In the genomic region with DNA sequence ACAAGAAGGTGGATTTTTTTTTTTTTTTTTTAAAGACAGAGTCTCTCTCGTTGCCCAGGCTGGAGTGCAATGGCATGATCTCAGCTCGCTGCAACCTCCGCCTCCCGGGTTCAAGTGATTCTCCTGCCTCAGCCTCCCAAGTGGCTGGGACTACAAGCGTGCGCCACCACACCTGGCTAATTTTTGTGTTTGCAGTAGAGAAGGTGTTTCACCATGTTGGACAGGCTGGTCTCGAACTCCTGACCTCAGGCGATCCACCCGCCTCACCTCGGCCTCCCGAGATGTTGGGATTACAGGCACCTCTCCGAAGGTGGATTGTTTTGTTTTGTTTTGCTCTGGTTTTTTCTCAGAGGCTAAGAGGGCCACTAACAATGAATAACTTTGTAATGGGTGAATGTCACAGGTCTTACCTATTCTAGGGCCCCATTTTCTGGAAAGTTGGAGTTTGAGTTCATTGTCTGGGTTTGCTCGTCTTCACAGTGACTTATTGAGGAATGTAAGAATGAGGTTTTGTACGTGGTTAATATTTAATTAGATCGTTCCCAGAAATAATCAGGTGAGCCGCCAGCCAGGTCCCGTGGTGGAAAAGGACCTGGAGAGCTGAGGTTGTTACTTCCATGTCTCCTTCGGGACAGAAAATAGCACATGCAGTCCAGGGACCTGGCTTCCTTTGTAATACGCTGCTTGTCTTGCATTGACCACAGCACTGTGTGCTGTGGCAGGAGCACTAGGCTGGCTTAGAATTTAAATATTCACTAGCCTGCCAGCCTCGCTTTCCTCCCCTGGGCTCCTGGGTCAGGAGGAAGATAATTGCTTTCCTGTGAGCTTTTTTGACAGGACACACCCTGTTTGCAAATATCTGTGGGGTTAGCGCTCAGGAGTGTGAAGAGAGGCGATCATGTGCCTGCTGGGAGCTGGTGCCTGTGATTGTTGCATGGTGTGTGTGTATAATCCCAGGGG, we compare ENCODE assay signal across 8 cellular contexts. TPM values are rescaled to one million over a fixed set of nuclear protein-coding genes. Genes with fewer than 3 reads are reported as not detected.
DNase-seq lines count a peak whose midpoint lies in the region; ATAC-seq and TF ChIP-seq lines count a peak whose summit lies in the region.

No MANE protein-coding gene starts in this region.

- intact Hi-C loops in prostate gland (cut with DNase I) = no loop called here

- no peaks in the 10 kb centered on the region for H3K27me3 ChIP-seq in prostate gland (replicated peaks; ENCODE audit: insufficient read depth)

- no peak overlapping the region for H3K4me3 ChIP-seq in epithelial cell of esophagus (ENCODE audit: low read length)
- no peak overlapping the region for H3K4me3 ChIP-seq in prostate gland

- no peak for ATAC-seq in HG02973 (IDR thresholded peaks at IDR 0.05; ENCODE audit: unreplicated experiment)
- ATAC-seq in GM21360 (IDR thresholded peaks at IDR 0.05; ENCODE audit: unreplicated experiment) = no peak
- ATAC-seq in HG02642 (IDR thresholded peaks at IDR 0.05; ENCODE audit: poor library complexity, unreplicated experiment) = no peak

- peak; percentile 42 for DNase-seq in NCI-H2107 treated with DMSO at 0.1 percent for 48 hours (lab: John Stamatoyannopoulos, UW; ENCODE audit: unreplicated experiment)
- no peak for DNase-seq in NCI-H2107 (lab: John Stamatoyannopoulos, UW)
- peak; percentile 92 to 95 for DNase-seq in NCI-H526 (lab: John Stamatoyannopoulos, UW)
- peak; percentile 52 for DNase-seq in epithelial cell of esophagus (ENCODE audit: low read depth)
- no peak for DNase-seq in prostate gland (ENCODE audit: low spot score)

- TF ChIP-seq POLR2A in prostate gland (IDR thresholded peaks at IDR 0.05) = no peak

- H3K27ac ChIP-seq in prostate gland = peak overlapping the region; percentile 33 to 55

- H3K36me3 ChIP-seq in prostate gland = no peaks in the 10 kb centered on the region

- 77% methylated on average over 22 of the region's 22 CpGs for WGBS in prostate gland

- H3K4me1 ChIP-seq in prostate gland (replicated peaks) = peaks cover 6% of the 10 kb centered on the region

- H3K9me3 ChIP-seq in prostate gland = no peaks in the 10 kb centered on the region

- TF ChIP-seq CTCF in epithelial cell of esophagus (IDR thresholded peaks at IDR 0.05; ENCODE audit: insufficient read depth, low read depth, low read length, missing control alignments) = no peak
- TF ChIP-seq CTCF in prostate gland (IDR thresholded peaks at IDR 0.05) = no peak

RNA-seq across cellular contexts. Expression of a gene that starts 2.3 kb away (rescaled TPM):
- total RNA-seq in prostate gland = 10 to 100 TPM; 45.1 to 79.3 TPM

RNA-seq across cellular contexts. Expression of a gene that starts 58.3 kb away (rescaled TPM):
- total RNA-seq in prostate gland = 10 to 100 TPM; 37.6 to 67.7 TPM

Comparison
In these comparisons a context has a peak if more than half of its experiments do, and no peak if none do; other contexts are left out.
1. DNase-seq: peak in NCI-H2107 treated with DMSO at 0.1 percent for 48 hours (single experiment), NCI-H526 (2 of 2) and epithelial cell of esophagus (single experiment); none in NCI-H2107 (single experiment) and prostate gland (single experiment).